ENCODE assay signal across 19 cellular contexts in genomic region chr6:157150076-157150475, GRCh38.
DNase-seq lines count a peak whose midpoint lies in the region; ATAC-seq and TF ChIP-seq lines count a peak whose summit lies in the region.
"Had no signal": no experiment of that assay in that cellular context is flagged by ENCODE, and none has a peak within 500 bp of the region (broad histone marks: within the 10 kb centered on the region; RNA-seq: fewer than 3 reads in every experiment).

No MANE protein-coding gene starts in this region.

- TF ChIP-seq CTCF in WI38 (IDR thresholded peaks at IDR 0.05; ENCODE audit: low read depth, low read length) (no peak), fibroblast of lung (conservative IDR thresholded peaks at IDR 0.05 in 1 of 2, IDR thresholded peaks at IDR 0.05 in 1 of 2; ENCODE audit: low read depth in 1 of 2, low read length in 2 of 2) (no peak), thoracic aorta (IDR thresholded peaks at IDR 0.05) (no peak)

- no peaks in the 10 kb centered on the region for H3K36me3 ChIP-seq in fibroblast of lung (ENCODE audit: control insufficient read depth, insufficient read depth, low read length)
- no peaks in the 10 kb centered on the region for H3K36me3 ChIP-seq in thoracic aorta

- H3K4me2 ChIP-seq in fibroblast of lung (ENCODE audit: extremely low read depth, insufficient read depth, low read length): no peak overlapping the region

- peak; percentile 82 for DNase-seq in HS-5 (ENCODE audit: low read depth)
- DNase-seq in fibroblast of lung (ENCODE audit: low read depth in 2 of 2): peak; percentile 92 to 93
- DNase-seq in thoracic aorta (ENCODE audit: low spot score): no peak
- DNase-seq in NOMO-1 treated with dmso at 0.1 percent for 144 hours (lab: John Stamatoyannopoulos, UW; ENCODE audit: unreplicated experiment): no peak
- DNase-seq in HUDEP-2 (lab: John Stamatoyannopoulos, UW; ENCODE audit: unreplicated experiment in 76 of 76): no peak
- no peak for DNase-seq in central memory CD4-positive, alpha-beta T cell
- DNase-seq: activated CD4-positive, alpha-beta memory T cell treated with anti-CD3 and anti-CD28 coated beads for 36 hours; activated T-cell treated with anti-CD3 and anti-CD28 coated beads, Interleukin-2, amount 50 U/mL, for 48 hours; cortex of kidney; hippocampal formation; mucosa of descending colon; NCI-H2029 treated with DMSO at 0.1 percent for 48 hours; NCI-H524 treated with DMSO at 0.1 percent for 48 hours; stimulated activated CD4-positive, alpha-beta T cell treated with anti-CD3 and anti-CD28 coated beads, Interleukin-4, amount 100 ng/mL, for 24 hours; stimulated activated CD8-positive, alpha-beta memory T cell treated with anti-CD3 and anti-CD28 coated beads, Interleukin-4, amount 100 ng/mL, for 48 hours had no signal

- H3K9me3 ChIP-seq in fibroblast of lung (ENCODE audit: control insufficient read depth, insufficient read depth, low read depth, low read length) (no peaks in the 10 kb centered on the region), thoracic aorta (no peaks in the 10 kb centered on the region)
- H3K9me3 ChIP-seq: BLaER1 treated with 17β-estradiol and CSF1 and Interleukin-3, amounts not matched to agents 10 nM and 100 nM; mucosa of descending colon; neutrophil had no signal

- no peak for ATAC-seq in thoracic aorta (ENCODE audit: insufficient number of reproducible peaks, low FRiP score, low read depth)
- ATAC-seq: HCT116, mucosa of descending colon had no signal

- peaks cover 22% of the 10 kb centered on the region for H3K4me1 ChIP-seq in fibroblast of lung (ENCODE audit: control insufficient read depth, extremely low read depth, insufficient read depth, low read length)
- peaks cover 16 to 68% of the 10 kb centered on the region in 2 donors for H3K4me1 ChIP-seq in thoracic aorta (ENCODE audit: control insufficient read depth in 1 of 2, low read depth in 2 of 2)

- H3K79me2 ChIP-seq in fibroblast of lung (ENCODE audit: control insufficient read depth, insufficient read depth, low read length): no peaks in the 10 kb centered on the region

- no peak overlapping the region for H3K9ac ChIP-seq in fibroblast of lung (ENCODE audit: insufficient read depth, low read length)
- H3K9ac ChIP-seq: BLaER1 treated with 17β-estradiol and CSF1 and Interleukin-3, amounts not matched to agents 10 nM and 100 nM had no signal

- H2AFZ ChIP-seq in fibroblast of lung (ENCODE audit: low read length): no peak overlapping the region

- H4K20me1 ChIP-seq in fibroblast of lung (ENCODE audit: control insufficient read depth, extremely low read depth, insufficient read depth, low read length): no peaks in the 10 kb centered on the region

- H3K27me3 ChIP-seq in fibroblast of lung (ENCODE audit: control insufficient read depth, insufficient read depth, low read length): no peaks in the 10 kb centered on the region
- no peaks in the 10 kb centered on the region for H3K27me3 ChIP-seq in thoracic aorta (replicated peaks; ENCODE audit: insufficient read depth)
- H3K27me3 ChIP-seq: BLaER1 treated with 17β-estradiol and CSF1 and Interleukin-3, amounts not matched to agents 10 nM and 100 nM; neutrophil had no signal

- H3K27ac ChIP-seq in fibroblast of lung (ENCODE audit: insufficient read depth, low read length) (peak overlapping the region; percentile 98), thoracic aorta (peak overlapping the region; percentile 88 to 89)
- H3K27ac ChIP-seq: BLaER1 treated with 17β-estradiol and CSF1 and Interleukin-3, amounts not matched to agents 10 nM and 100 nM; neutrophil had no signal

- 0 out of 2 replicates have a peak overlapping the region, but pooled peaks have one; percentile 3 for H3K4me3 ChIP-seq in WI38 (ENCODE audit: low read depth, low read length)
- no peak overlapping the region for H3K4me3 ChIP-seq in fibroblast of lung (replicated peaks in 1 of 4; ENCODE audit: control extremely low read depth in 1 of 4, insufficient read depth in 1 of 4, low read depth in 3 of 4, low read length in 4 of 4)
- H3K4me3 ChIP-seq in thoracic aorta: no peak overlapping the region
- H3K4me3 ChIP-seq: BLaER1 treated with 17β-estradiol and CSF1 and Interleukin-3, amounts not matched to agents 10 nM and 100 nM; mucosa of descending colon had no signal

Comparison
In these comparisons a context has a peak if more than half of its experiments do, and no peak if none do; other contexts are left out.
1. DNase-seq: peak in HS-5 (single experiment) and fibroblast of lung (2 of 2); none in thoracic aorta (single experiment), NOMO-1 treated with dmso at 0.1 percent for 144 hours (single experiment), HUDEP-2 (0 of 76) and central memory CD4-positive, alpha-beta T cell (single experiment).